ENCODE assay signal across 1 cellular context in genomic region chr2:56648802-56649201, GRCh38.
TF ChIP-seq lines count a peak whose summit lies in the region.

No MANE protein-coding gene starts in this region.

TF ChIP-seq in WTC11, 78 proteins besides CTCF, POLR2A, EP300 and RAD21 (continued from another document):
- TF ChIP-seq RORB (CRISPR knock-in tag; IDR thresholded peaks at IDR 0.05) (no peak), FOXP4 (CRISPR knock-in tag; IDR thresholded peaks at IDR 0.05) (no peak), CREM (CRISPR knock-in tag; IDR thresholded peaks at IDR 0.05) (no peak), ZNF121 (CRISPR knock-in tag; IDR thresholded peaks at IDR 0.05) (no peak), TCF7 (CRISPR knock-in tag; IDR thresholded peaks at IDR 0.05; ENCODE audit: low read depth) (no peak), MXD4 (CRISPR knock-in tag; IDR thresholded peaks at IDR 0.05; ENCODE audit: borderline replicate concordance) (no peak), FOXK1 (CRISPR knock-in tag; IDR thresholded peaks at IDR 0.05) (no peak)
- TF ChIP-seq, protein P1, sequence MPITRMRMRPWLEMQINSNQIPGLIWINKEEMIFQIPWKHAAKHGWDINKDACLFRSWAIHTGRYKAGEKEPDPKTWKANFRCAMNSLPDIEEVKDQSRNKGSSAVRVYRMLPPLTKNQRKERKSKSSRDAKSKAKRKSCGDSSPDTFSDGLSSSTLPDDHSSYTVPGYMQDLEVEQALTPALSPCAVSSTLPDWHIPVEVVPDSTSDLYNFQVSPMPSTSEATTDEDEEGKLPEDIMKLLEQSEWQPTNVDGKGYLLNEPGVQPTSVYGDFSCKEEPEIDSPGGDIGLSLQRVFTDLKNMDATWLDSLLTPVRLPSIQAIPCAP (CRISPR knock-in tag; IDR thresholded peaks at IDR 0.05), result no peak
- TF ChIP-seq, protein P2, sequence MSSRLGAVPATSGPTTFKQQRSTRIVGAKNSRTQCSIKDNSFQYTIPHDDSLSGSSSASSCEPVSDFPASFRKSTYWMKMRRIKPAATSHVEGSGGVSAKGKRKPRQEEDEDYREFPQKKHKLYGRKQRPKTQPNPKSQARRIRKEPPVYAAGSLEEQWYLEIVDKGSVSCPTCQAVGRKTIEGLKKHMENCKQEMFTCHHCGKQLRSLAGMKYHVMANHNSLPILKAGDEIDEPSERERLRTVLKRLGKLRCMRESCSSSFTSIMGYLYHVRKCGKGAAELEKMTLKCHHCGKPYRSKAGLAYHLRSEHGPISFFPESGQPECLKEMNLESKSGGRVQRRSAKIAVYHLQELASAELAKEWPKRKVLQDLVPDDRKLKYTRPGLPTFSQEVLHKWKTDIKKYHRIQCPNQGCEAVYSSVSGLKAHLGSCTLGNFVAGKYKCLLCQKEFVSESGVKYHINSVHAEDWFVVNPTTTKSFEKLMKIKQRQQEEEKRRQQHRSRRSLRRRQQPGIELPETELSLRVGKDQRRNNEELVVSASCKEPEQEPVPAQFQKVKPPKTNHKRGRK (CRISPR knock-in tag; IDR thresholded peaks at IDR 0.05; ENCODE audit: borderline replicate concordance), result no peak
